13 cellular contexts compared by ENCODE assay signal in the genomic region with DNA sequence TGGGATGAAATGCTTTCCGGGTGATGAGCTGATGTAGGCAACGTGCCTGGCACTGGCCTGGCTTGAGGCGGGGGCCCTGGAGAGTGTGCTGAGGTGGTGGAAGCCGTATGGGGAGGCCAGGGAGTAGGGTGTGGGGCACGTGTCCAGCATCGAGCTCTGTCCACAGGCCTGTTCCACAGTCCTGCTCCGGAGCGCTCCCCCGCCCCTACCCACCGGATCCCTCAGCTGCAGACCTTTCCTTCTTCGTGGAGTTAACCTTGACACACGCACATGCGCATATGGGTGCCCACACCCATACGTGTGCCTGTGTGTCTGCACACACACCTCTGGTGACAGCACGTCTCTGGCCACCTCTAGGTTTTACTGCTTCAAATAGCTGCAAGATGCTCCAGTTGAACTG. TPM values are rescaled to one million over a fixed set of nuclear protein-coding genes. Genes with fewer than 3 reads are reported as not detected.
"Had no signal": no experiment of that assay in that cellular context is flagged by ENCODE, and none has a peak within 500 bp of the region (broad histone marks: within the 10 kb centered on the region; RNA-seq: fewer than 3 reads in every experiment).

No MANE protein-coding gene starts in this region.

- H3K27me3 Mint-ChIP-seq: dendritic cell treated with granulocyte-macrophage colony-stimulating factor and Interleukin-4, amounts not matched to agents 40 ng/mL and 50 ng/mL, for 4 days; natural killer cell treated with Interleukin-12 subunit alpha and Interleukin-12 subunit beta and Interleukin-15 and Interleukin-18, amount 100 ng/mL, for 72 hours; stimulated activated naive CD8-positive, alpha-beta T cell treated with anti-CD3 and anti-CD28 coated beads, Interleukin-15, Interleukin-2, amounts not matched to agents 100 ng/mL and 50 ng/mL, for 24 hours had no signal

- ATAC-seq: left colon had no signal

- H3K27ac Mint-ChIP-seq: activated T-helper 1 cell treated with anti-CD3 and anti-CD28 coated beads, Interleukin-12 subunit alpha, Interleukin-12 subunit beta, Interleukin-2, Interleukin-4 antibody, amounts not matched to agents 30 ng/mL and 10 ng/mL and 1 ng/mL, durations not matched to agents 14 hours and 24 hours and 36 hours; dendritic cell treated with granulocyte-macrophage colony-stimulating factor and Interleukin-4, amounts not matched to agents 40 ng/mL and 50 ng/mL, for 4 days; natural killer cell treated with Interleukin-12 subunit alpha and Interleukin-12 subunit beta and Interleukin-15 and Interleukin-18, amount 100 ng/mL, for 72 hours; stimulated activated naive CD8-positive, alpha-beta T cell treated with anti-CD3 and anti-CD28 coated beads, Interleukin-15, Interleukin-2, amounts not matched to agents 100 ng/mL and 50 ng/mL, for 24 hours had no signal

- DNase-seq: activated CD4-positive, alpha-beta T cell treated with anti-CD3 and anti-CD28 coated beads, Interleukin-2, amount 50 U/mL, for 4 hours; activated CD4-positive, CD25-positive, alpha-beta regulatory T cell treated with anti-CD3 and anti-CD28 coated beads, Interleukin-2, amount 50 U/mL, for 72 hours; activated naive CD4-positive, alpha-beta T cell treated with Interleukin-2 at 50 U/mL for 16 hours; central memory CD4-positive, alpha-beta T cell; glutamatergic neuron; left colon; stimulated activated CD4-positive, alpha-beta T cell treated with anti-CD3 and anti-CD28 coated beads, Interleukin-4, amount 100 ng/mL, for 24 hours had no signal

- FAIRE-seq: astrocyte had no signal

- H3K36me3 Mint-ChIP-seq: natural killer cell treated with Interleukin-12 subunit alpha and Interleukin-12 subunit beta and Interleukin-15 and Interleukin-18, amount 100 ng/mL, for 72 hours had no signal

- H3K9me3 Mint-ChIP-seq: activated T-helper 1 cell treated with anti-CD3 and anti-CD28 coated beads, Interleukin-12 subunit alpha, Interleukin-12 subunit beta, Interleukin-2, Interleukin-4 antibody, amounts not matched to agents 30 ng/mL and 10 ng/mL and 1 ng/mL, durations not matched to agents 14 hours and 24 hours and 36 hours; dendritic cell treated with granulocyte-macrophage colony-stimulating factor and Interleukin-4, amounts not matched to agents 40 ng/mL and 50 ng/mL, for 4 days; natural killer cell treated with Interleukin-12 subunit alpha and Interleukin-12 subunit beta and Interleukin-15 and Interleukin-18, amount 100 ng/mL, for 72 hours had no signal

- H3K4me3 Mint-ChIP-seq: activated T-helper 1 cell treated with anti-CD3 and anti-CD28 coated beads, Interleukin-12 subunit alpha, Interleukin-12 subunit beta, Interleukin-2, Interleukin-4 antibody, amounts not matched to agents 30 ng/mL and 10 ng/mL and 1 ng/mL, durations not matched to agents 14 hours and 24 hours and 36 hours; dendritic cell treated with granulocyte-macrophage colony-stimulating factor and Interleukin-4, amounts not matched to agents 40 ng/mL and 50 ng/mL, for 4 days; natural killer cell treated with Interleukin-12 subunit alpha and Interleukin-12 subunit beta and Interleukin-15 and Interleukin-18, amount 100 ng/mL, for 72 hours; stimulated activated naive CD8-positive, alpha-beta T cell treated with anti-CD3 and anti-CD28 coated beads, Interleukin-15, Interleukin-2, amounts not matched to agents 100 ng/mL and 50 ng/mL, for 24 hours had no signal

RNA-seq across cellular contexts. Expression of a gene that starts 49.3 kb away (rescaled TPM):
- total RNA-seq: activated T-helper 1 cell treated with anti-CD3 and anti-CD28 coated beads, Interleukin-12 subunit alpha, Interleukin-12 subunit beta, Interleukin-2, Interleukin-4 antibody, amounts not matched to agents 30 ng/mL and 10 ng/mL and 1 ng/mL, durations not matched to agents 14 hours and 24 hours and 36 hours; natural killer cell treated with Interleukin-12 subunit alpha and Interleukin-12 subunit beta and Interleukin-15 and Interleukin-18, amount 100 ng/mL, for 72 hours; T-helper 2 cell treated with Interferon-gamma antibody and Interleukin-4, amounts not matched to agents 100 ng/mL and 5 ng/mL, for 36 hours had no signal
